Comparison of ENCODE assay signal across 1 cellular context in the genomic region with DNA sequence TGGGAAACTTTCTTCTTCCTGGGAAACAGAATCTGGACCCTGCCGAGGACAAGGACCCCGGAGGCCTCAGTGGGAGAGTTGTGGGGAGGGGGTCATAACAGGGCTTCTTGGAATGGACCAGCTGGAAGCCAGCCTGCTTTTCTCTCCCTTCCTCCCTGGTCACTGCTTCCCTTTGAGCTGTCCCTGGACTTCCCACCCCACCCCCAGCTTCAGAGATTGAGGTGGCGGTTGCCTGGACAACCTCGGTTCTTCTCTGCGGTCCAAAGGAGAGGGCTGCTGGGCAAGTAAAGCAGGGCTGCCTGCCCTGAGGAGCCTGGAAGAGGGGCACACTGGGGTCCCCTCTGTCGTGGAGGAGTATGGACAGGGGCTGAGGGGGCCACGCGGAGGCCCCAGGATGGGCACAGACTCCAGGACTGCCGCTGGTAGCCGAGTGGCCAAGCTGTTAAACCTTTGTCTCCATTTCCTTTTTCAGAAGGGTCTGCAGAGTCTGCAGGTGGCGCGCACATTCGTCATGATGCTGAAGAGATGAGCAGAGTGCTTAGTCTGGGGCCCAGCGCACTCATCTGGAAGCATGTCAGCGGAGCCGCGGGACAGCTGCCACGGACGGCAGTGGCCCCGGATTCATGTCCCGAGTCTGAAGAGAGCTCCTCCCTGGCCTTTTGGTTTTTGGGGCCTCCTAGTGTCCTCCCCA.
TF ChIP-seq lines count a peak whose summit lies in the region.

No MANE protein-coding gene starts in this region.

TF ChIP-seq in GM12878, 131 proteins besides CTCF, POLR2A, EP300 and RAD21:
- TF ChIP-seq POLR2AphosphoS2 (IDR thresholded peaks at IDR 0.05; ENCODE audit: low read depth, low read length), result 0 out of 2 replicates have a peak, but pooled peaks have one; percentile 9
- TF ChIP-seq ZNF274 (IDR thresholded peaks at IDR 0.05; ENCODE audit: insufficient read depth, insufficient read length), result no peak
